ENCODE assay signal across 23 cellular contexts in the genomic region with DNA sequence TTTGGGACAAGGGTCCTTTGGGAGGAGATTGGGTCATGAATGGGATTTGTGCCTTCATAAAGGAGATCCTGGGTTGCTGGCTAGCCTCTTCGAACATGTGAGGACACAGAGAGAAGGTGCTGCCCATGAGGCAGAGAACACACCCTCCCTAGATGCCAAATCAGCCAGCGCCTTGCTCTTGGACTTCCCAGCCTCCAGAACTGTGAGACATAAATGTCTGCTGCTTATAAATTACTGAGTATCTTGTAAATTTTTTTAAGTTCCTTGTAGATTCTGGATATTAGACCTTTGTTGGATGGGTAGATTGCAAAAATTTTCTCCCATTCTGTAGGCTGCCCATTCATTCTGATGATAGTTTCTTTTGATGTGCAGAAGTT.
"Had no signal": no experiment of that assay in that cellular context is flagged by ENCODE, and none has a peak within 500 bp of the region (broad histone marks: within the 10 kb centered on the region; RNA-seq: fewer than 3 reads in every experiment).

No MANE protein-coding gene starts in this region.

- H3K4me1 ChIP-seq: colonic mucosa, gastrocnemius medialis, heart right ventricle, left lung, lower lobe of right lung had no signal

- H3K36me3 ChIP-seq: colonic mucosa, esophagus squamous epithelium, gastrocnemius medialis, heart right ventricle, left lung, lower lobe of right lung had no signal

- ATAC-seq: effector memory CD8-positive, alpha-beta T cell; esophagus mucosa; gastrocnemius medialis; heart right ventricle; left cardiac atrium; left lung; left ventricle myocardium superior; lower lobe of right lung; mucosa of descending colon had no signal

- H3K9me3 ChIP-seq: colonic mucosa, esophagus squamous epithelium, gastrocnemius medialis, lower lobe of right lung, mucosa of descending colon had no signal

- H3K27ac ChIP-seq: colonic mucosa, epithelial cell of prostate, esophagus squamous epithelium, gastrocnemius medialis, heart right ventricle, left lung, lower lobe of right lung had no signal

- H3K27me3 ChIP-seq: colonic mucosa, esophagus squamous epithelium, gastrocnemius medialis, left lung had no signal

- H3K4me3 ChIP-seq: colonic mucosa, esophagus squamous epithelium, gastrocnemius medialis, heart right ventricle, left lung, lower lobe of right lung, mucosa of descending colon had no signal

- H3K27ac Mint-ChIP-seq: dendritic cell treated with granulocyte-macrophage colony-stimulating factor and Interleukin-4, amounts not matched to agents 40 ng/mL and 50 ng/mL, for 4 days; effector memory CD8-positive, alpha-beta T cell; endodermal cell; mesothelial cell of epicardium; naive B cell had no signal

- H3K36me3 Mint-ChIP-seq: mesothelial cell of epicardium, naive B cell had no signal

- H3K4me1 Mint-ChIP-seq: endodermal cell, naive B cell had no signal

- H3K4me3 Mint-ChIP-seq: dendritic cell treated with granulocyte-macrophage colony-stimulating factor and Interleukin-4, amounts not matched to agents 40 ng/mL and 50 ng/mL, for 4 days; effector memory CD8-positive, alpha-beta T cell; endodermal cell; mesothelial cell of epicardium; naive B cell had no signal

- H3K9me3 Mint-ChIP-seq: dendritic cell treated with granulocyte-macrophage colony-stimulating factor and Interleukin-4, amounts not matched to agents 40 ng/mL and 50 ng/mL, for 4 days; endodermal cell had no signal

- DNase-seq: colonic mucosa; cortex of kidney; effector CD8-positive, alpha-beta T cell; effector memory CD8-positive, alpha-beta T cell; endodermal cell; erythroblast; esophagus squamous epithelium; foreskin fibroblast; foreskin melanocyte; gastrocnemius medialis; glutamatergic neuron; heart right ventricle; hippocampal formation; left cardiac atrium; left lung; left ventricle myocardium superior; lower lobe of right lung; mucosa of descending colon; naive B cell had no signal
